In genomic region chr16:86080131-86080875, GRCh38 we compare ENCODE assay signal across 15 cellular contexts.
"Had no signal": no experiment of that assay in that cellular context is flagged by ENCODE, and none has a peak within 500 bp of the region (broad histone marks: within the 10 kb centered on the region; RNA-seq: fewer than 3 reads in every experiment).

No MANE protein-coding gene starts in this region.

- H3K4me3 Mint-ChIP-seq: naive thymus-derived CD8-positive, alpha-beta T cell; stimulated activated effector memory CD8-positive, alpha-beta T cell treated with anti-CD3 and anti-CD28 coated beads, Interleukin-12 subunit alpha, Interleukin-12 subunit beta, amount 100 ng/mL, for 72 hours had no signal

- H3K27me3 ChIP-seq: testis had no signal

- H3K9me3 Mint-ChIP-seq: naive thymus-derived CD8-positive, alpha-beta T cell; stimulated activated effector memory CD8-positive, alpha-beta T cell treated with anti-CD3 and anti-CD28 coated beads, Interleukin-12 subunit alpha, Interleukin-12 subunit beta, amount 100 ng/mL, for 72 hours had no signal

- H3K36me3 Mint-ChIP-seq: naive thymus-derived CD8-positive, alpha-beta T cell; stimulated activated effector memory CD8-positive, alpha-beta T cell treated with anti-CD3 and anti-CD28 coated beads, Interleukin-12 subunit alpha, Interleukin-12 subunit beta, amount 100 ng/mL, for 72 hours had no signal

- DNase-seq: effector CD4-positive, alpha-beta T cell; foreskin melanocyte; heart left ventricle; hypothalamus; mammary epithelial cell; mucosa of descending colon; stimulated activated CD4-positive, alpha-beta T cell treated with anti-CD3 and anti-CD28 coated beads, Interleukin-4, amount 100 ng/mL, for 1 hour; stimulated activated CD8-positive, alpha-beta memory T cell treated with anti-CD3 and anti-CD28 coated beads, Interleukin-4, amount 100 ng/mL, for 48 hours; stimulated activated naive CD8-positive, alpha-beta T cell treated with anti-CD3 and anti-CD28 coated beads, Interleukin-15, Interleukin-2, amounts not matched to agents 100 U/mL and 50 U/mL, for 24 hours; testis had no signal

- H3K27ac Mint-ChIP-seq: naive thymus-derived CD8-positive, alpha-beta T cell; stimulated activated effector memory CD8-positive, alpha-beta T cell treated with anti-CD3 and anti-CD28 coated beads, Interleukin-12 subunit alpha, Interleukin-12 subunit beta, amount 100 ng/mL, for 72 hours had no signal

- H3K27ac ChIP-seq: heart left ventricle, testis, tibial nerve had no signal

- H3K4me3 ChIP-seq: heart left ventricle, mucosa of descending colon, smooth muscle cell, testis, tibial nerve had no signal

- H3K4me1 Mint-ChIP-seq: naive thymus-derived CD8-positive, alpha-beta T cell; stimulated activated effector memory CD8-positive, alpha-beta T cell treated with anti-CD3 and anti-CD28 coated beads, Interleukin-12 subunit alpha, Interleukin-12 subunit beta, amount 100 ng/mL, for 72 hours had no signal

- H3K36me3 ChIP-seq: heart left ventricle, tibial nerve had no signal

- H3K4me2 ChIP-seq: smooth muscle cell had no signal

- H3K9me3 ChIP-seq: heart left ventricle, mucosa of descending colon, testis, tibial nerve had no signal

- H3K4me1 ChIP-seq: heart left ventricle, testis, tibial nerve had no signal

- ATAC-seq: heart left ventricle; left lobe of liver; mucosa of descending colon; naive thymus-derived CD8-positive, alpha-beta T cell; stimulated activated effector memory CD8-positive, alpha-beta T cell treated with anti-CD3 and anti-CD28 coated beads, Interleukin-12 subunit alpha, Interleukin-12 subunit beta, amount 100 ng/mL, for 72 hours; stimulated activated naive CD8-positive, alpha-beta T cell treated with anti-CD3 and anti-CD28 coated beads, Interleukin-15, Interleukin-2, amounts not matched to agents 100 U/mL and 50 U/mL, for 24 hours had no signal
